In genomic region chr17:9334536-9335446, GRCh38 we compare ENCODE assay signal across 18 cellular contexts.
DNase-seq lines count a peak whose midpoint lies in the region; ATAC-seq and TF ChIP-seq lines count a peak whose summit lies in the region.
"Had no signal": no experiment of that assay in that cellular context is flagged by ENCODE, and none has a peak within 500 bp of the region (broad histone marks: within the 10 kb centered on the region; RNA-seq: fewer than 3 reads in every experiment).

No MANE protein-coding gene starts in this region.

- peak; percentile 24 for DNase-seq in activated CD8-positive, alpha-beta T cell treated with anti-CD3 and anti-CD28 coated beads for 36 hours
- no peak for DNase-seq in activated CD8-positive, alpha-beta T cell treated with anti-CD3 and anti-CD28 coated beads, Interleukin-2, amount 10 ng/mL, durations not matched to agents 7 days and 5 days
- DNase-seq in DMS53 (lab: John Stamatoyannopoulos, UW) (peak; percentile 44), RKO (ENCODE audit: low spot score) (peak; percentile 63), kidney tubule cell (ENCODE audit: low spot score) (peak; percentile 67), AG08396 (ENCODE audit: low spot score) (no peak), germinal center (ENCODE audit: low spot score) (no peak), activated gamma-delta T cell treated with Interleukin-2 at 50 U/mL for 16 hours (no peak)
- DNase-seq: AML-193; CD4-positive, alpha-beta T cell; GM23248; KG1; MM.1S; NCI-H1105; NCI-H187; NCI-H446; SHP77 had no signal

- ATAC-seq in activated CD8-positive, alpha-beta T cell treated with anti-CD3 and anti-CD28 coated beads for 36 hours: no peak
- no peak for ATAC-seq in activated CD8-positive, alpha-beta T cell treated with anti-CD3 and anti-CD28 coated beads, Interleukin-2, amount 10 ng/mL, durations not matched to agents 7 days and 5 days
- ATAC-seq: Panc1 had no signal

- H3K36me3 Mint-ChIP-seq in activated CD8-positive, alpha-beta T cell treated with anti-CD3 and anti-CD28 coated beads for 36 hours (ENCODE audit: low read depth): peaks cover 15% of the 10 kb centered on the region
- H3K36me3 Mint-ChIP-seq in activated CD8-positive, alpha-beta T cell treated with anti-CD3 and anti-CD28 coated beads, Interleukin-2, amount 10 ng/mL, durations not matched to agents 7 days and 5 days (ENCODE audit: low read depth): peaks cover 10% of the 10 kb centered on the region

- POLR2A ChIA-PET in activated CD8-positive, alpha-beta T cell treated with anti-CD3 and anti-CD28 coated beads for 36 hours (lab: Charles Lee): no interaction called here
- POLR2A ChIA-PET in activated CD8-positive, alpha-beta T cell treated with anti-CD3 and anti-CD28 coated beads, Interleukin-2, amount 10 ng/mL, durations not matched to agents 7 days and 5 days (lab: Charles Lee): no interaction called here

- no peak for TF ChIP-seq CTCF in activated CD8-positive, alpha-beta T cell treated with anti-CD3 and anti-CD28 coated beads for 36 hours (IDR thresholded peaks at IDR 0.05)

- CTCF ChIA-PET in activated CD8-positive, alpha-beta T cell treated with anti-CD3 and anti-CD28 coated beads for 36 hours (lab: Charles Lee): no interaction called here
- CTCF ChIA-PET in activated CD8-positive, alpha-beta T cell treated with anti-CD3 and anti-CD28 coated beads, Interleukin-2, amount 10 ng/mL, durations not matched to agents 7 days and 5 days (lab: Charles Lee): no interaction called here

- peaks cover 6% of the 10 kb centered on the region for H3K4me1 Mint-ChIP-seq in activated CD8-positive, alpha-beta T cell treated with anti-CD3 and anti-CD28 coated beads for 36 hours (ENCODE audit: low read depth)
- H3K4me1 Mint-ChIP-seq in activated CD8-positive, alpha-beta T cell treated with anti-CD3 and anti-CD28 coated beads, Interleukin-2, amount 10 ng/mL, durations not matched to agents 7 days and 5 days (ENCODE audit: low read depth): no peaks in the 10 kb centered on the region

- intact Hi-C loops in activated CD8-positive, alpha-beta T cell treated with anti-CD3 and anti-CD28 coated beads for 36 hours (cut with micrococcal nuclease): no loop called here

- no peak overlapping the region for H3K4me3 Mint-ChIP-seq in activated CD8-positive, alpha-beta T cell treated with anti-CD3 and anti-CD28 coated beads for 36 hours
- no peak overlapping the region for H3K4me3 Mint-ChIP-seq in activated CD8-positive, alpha-beta T cell treated with anti-CD3 and anti-CD28 coated beads, Interleukin-2, amount 10 ng/mL, durations not matched to agents 7 days and 5 days
- H3K4me3 Mint-ChIP-seq: CD4-positive, alpha-beta T cell had no signal

- no peak overlapping the region for H3K27ac Mint-ChIP-seq in activated CD8-positive, alpha-beta T cell treated with anti-CD3 and anti-CD28 coated beads for 36 hours
- H3K27ac Mint-ChIP-seq in activated CD8-positive, alpha-beta T cell treated with anti-CD3 and anti-CD28 coated beads, Interleukin-2, amount 10 ng/mL, durations not matched to agents 7 days and 5 days: no peak overlapping the region
- H3K27ac Mint-ChIP-seq: CD4-positive, alpha-beta T cell had no signal

- H3K9me3 Mint-ChIP-seq in activated CD8-positive, alpha-beta T cell treated with anti-CD3 and anti-CD28 coated beads for 36 hours: peaks cover 27% of the 10 kb centered on the region
- peaks cover 18% of the 10 kb centered on the region for H3K9me3 Mint-ChIP-seq in activated CD8-positive, alpha-beta T cell treated with anti-CD3 and anti-CD28 coated beads, Interleukin-2, amount 10 ng/mL, durations not matched to agents 7 days and 5 days (ENCODE audit: insufficient read depth)

- H3K27me3 Mint-ChIP-seq in activated CD8-positive, alpha-beta T cell treated with anti-CD3 and anti-CD28 coated beads for 36 hours: no peaks in the 10 kb centered on the region
- no peaks in the 10 kb centered on the region for H3K27me3 Mint-ChIP-seq in activated CD8-positive, alpha-beta T cell treated with anti-CD3 and anti-CD28 coated beads, Interleukin-2, amount 10 ng/mL, durations not matched to agents 7 days and 5 days (ENCODE audit: low read depth)
- H3K27me3 Mint-ChIP-seq: CD4-positive, alpha-beta T cell had no signal

Comparison
In these comparisons a context has a peak if more than half of its experiments do, and no peak if none do; other contexts are left out.
1. DNase-seq: peak in activated CD8-positive, alpha-beta T cell treated with anti-CD3 and anti-CD28 coated beads for 36 hours (single experiment), DMS53 (single experiment), RKO (single experiment) and kidney tubule cell (single experiment); none in activated CD8-positive, alpha-beta T cell treated with anti-CD3 and anti-CD28 coated beads, Interleukin-2, amount 10 ng/mL, durations not matched to agents 7 days and 5 days (single experiment), AG08396 (single experiment), germinal center (single experiment) and activated gamma-delta T cell treated with Interleukin-2 at 50 U/mL for 16 hours (single experiment).